8 cellular contexts compared by ENCODE assay signal in genomic region chr1:156025873-156026272, GRCh38. TPM values are rescaled to one million over a fixed set of nuclear protein-coding genes. Genes with fewer than 3 reads are reported as not detected.
DNase-seq lines count a peak whose midpoint lies in the region; ATAC-seq and TF ChIP-seq lines count a peak whose summit lies in the region.

No MANE protein-coding gene starts in this region.

- H3K4me3 ChIP-seq in SU-DHL-6 (ENCODE audit: insufficient read depth, low read length, poor library complexity, severe bottlenecking) (no peak overlapping the region), colonic mucosa (no peak overlapping the region), mucosa of descending colon (no peak overlapping the region), uterus (no peak overlapping the region)

- H3F3A ChIP-seq in SU-DHL-6 (ENCODE audit: insufficient read depth) = peaks cover 4% of the 10 kb centered on the region; the same call in 1 of the 2 replicates

- ATAC-seq in mucosa of descending colon = peak; percentile 93

- H3K79me2 ChIP-seq in SU-DHL-6 (ENCODE audit: insufficient read depth, low read length) = no peaks in the 10 kb centered on the region

- DNase-seq in COR-L47 (lab: John Stamatoyannopoulos, UW) (peak; percentile 17), HuH-7.5 (ENCODE audit: low spot score) (peak; percentile 80), colonic mucosa (peak; percentile 23), mucosa of descending colon (peak in 2 of 3 donors; percentile 37 to 57), hippocampal formation (lab: John Stamatoyannopoulos, UW) (no peak), LoVo (ENCODE audit: low spot score) (no peak), uterus (no peak)

- H2AFZ ChIP-seq in SU-DHL-6 (ENCODE audit: low read depth, low read length, severe bottlenecking) = no peak overlapping the region

- no peaks in the 10 kb centered on the region for H4K20me1 ChIP-seq in SU-DHL-6 (ENCODE audit: low read depth, low read length)

- H3K9ac ChIP-seq in SU-DHL-6 (ENCODE audit: low read length) = no peak overlapping the region
- H3K9ac ChIP-seq in colonic mucosa (ENCODE audit: low read depth in 2 of 2, low read length in 2 of 2) = no peak overlapping the region

- no peak overlapping the region for H3K27ac ChIP-seq in SU-DHL-6 (ENCODE audit: low read depth, low read length)
- no peak overlapping the region for H3K27ac ChIP-seq in colonic mucosa
- no peak overlapping the region for H3K27ac ChIP-seq in uterus

- no peak for TF ChIP-seq POLR2A in uterus (IDR thresholded peaks at IDR 0.05)

- H3K4me1 ChIP-seq in colonic mucosa (no peaks in the 10 kb centered on the region), mucosa of descending colon (ENCODE audit: low read depth) (no peaks in the 10 kb centered on the region), uterus (no peaks in the 10 kb centered on the region)

- no peaks in the 10 kb centered on the region for H3K9me2 ChIP-seq in SU-DHL-6 (replicated peaks; ENCODE audit: insufficient read depth, low read length)

- H3K4me2 ChIP-seq in SU-DHL-6 (ENCODE audit: low read depth, low read length, poor library complexity, severe bottlenecking) = no peak overlapping the region

- intact Hi-C loops in colonic mucosa (cut with DNase I) (no loop called here), mucosa of descending colon (cut with DNase I, micrococcal nuclease) (no loop called here), uterus (cut with DNase I; ENCODE audit: low total_unique reads) (no loop called here)

- no peaks in the 10 kb centered on the region for H3K27me3 ChIP-seq in SU-DHL-6 (ENCODE audit: low read length)
- H3K27me3 ChIP-seq in colonic mucosa = no peaks in the 10 kb centered on the region
- no peaks in the 10 kb centered on the region for H3K27me3 ChIP-seq in uterus

- H3K36me3 ChIP-seq in SU-DHL-6 (ENCODE audit: low read length) (no peaks in the 10 kb centered on the region), colonic mucosa (no peaks in the 10 kb centered on the region), mucosa of descending colon (ENCODE audit: low read depth) (no peaks in the 10 kb centered on the region), uterus (no peaks in the 10 kb centered on the region)

- peak; percentile 50 for TF ChIP-seq CTCF in SU-DHL-6 (IDR thresholded peaks at IDR 0.05; ENCODE audit: insufficient read depth, low read length, poor library complexity, severe bottlenecking)
- TF ChIP-seq CTCF in colonic mucosa (IDR thresholded peaks at IDR 0.05) = peak; percentile 33
- TF ChIP-seq CTCF in mucosa of descending colon (IDR thresholded peaks at IDR 0.05) = peak; percentile 40
- TF ChIP-seq CTCF in uterus (IDR thresholded peaks at IDR 0.05) = peak in 1 of 4 experiments; percentile 11

- H3K9me3 ChIP-seq in SU-DHL-6 (ENCODE audit: insufficient read depth, low read length) (no peaks in the 10 kb centered on the region), colonic mucosa (no peaks in the 10 kb centered on the region), mucosa of descending colon (no peaks in the 10 kb centered on the region), uterus (no peaks in the 10 kb centered on the region)

RNA-seq across cellular contexts. Expression of gene SSR2, which starts 5.1 kb away (rescaled TPM):
- total RNA-seq in colonic mucosa = 100 to 1,000 TPM; 204 to 208 TPM
- 100 to 1,000 TPM; 144 to 203 (median 164) TPM for total RNA-seq in mucosa of descending colon
- 100 to 1,000 TPM in 3 of 4 donors, 10 to 100 TPM in 1; 97.6 to 474 (median 227) TPM for total RNA-seq in uterus

RNA-seq across cellular contexts. Expression of gene UBQLN4, which starts 27.7 kb away (rescaled TPM):
- 10 to 100 TPM; 23.2 to 43.4 TPM for total RNA-seq in colonic mucosa
- 10 to 100 TPM; 23.7 to 36.9 (median 23.9) TPM for total RNA-seq in mucosa of descending colon
- 10 to 100 TPM in 2 of 4 donors, 1 to 10 TPM in 2; 2.6 to 47.0 (median 12.8) TPM for total RNA-seq in uterus

RNA-seq across cellular contexts. Expression of gene LAMTOR2, which starts 28.7 kb away (rescaled TPM):
- total RNA-seq in colonic mucosa = 10 to 100 TPM; 69.4 to 83.9 TPM
- total RNA-seq in mucosa of descending colon = 10 to 100 TPM; 49.8 to 73.4 (median 60.7) TPM
- 10 to 100 TPM; 17.3 to 97.6 (median 38.1) TPM for total RNA-seq in uterus

RNA-seq across cellular contexts. Expression of gene RAB25, which starts 35.1 kb away (rescaled TPM):
- 100 to 1,000 TPM; 213 TPM for total RNA-seq in colonic mucosa
- total RNA-seq in mucosa of descending colon = 100 to 1,000 TPM in 2 of 3 donors, 10 to 100 TPM in 1; 85.1 to 242 (median 158) TPM
- 1 to 10 TPM in 2 of 4 donors, not detected in 2; 5.0 to 5.5 TPM for total RNA-seq in uterus

RNA-seq across cellular contexts. Expression of gene ARHGEF2, which starts 47.5 kb away (rescaled TPM):
- total RNA-seq in colonic mucosa = 10 to 100 TPM; 91.9 to 92.6 TPM
- total RNA-seq in mucosa of descending colon = 100 to 1,000 TPM in 1 of 3 donors, 10 to 100 TPM in 2; 79.7 to 132 (median 90.5) TPM
- total RNA-seq in uterus = 100 to 1,000 TPM in 1 of 4 donors, 10 to 100 TPM in 3; 59.4 to 178 (median 72.8) TPM

Comparison
In these comparisons a context has a peak if more than half of its experiments do, and no peak if none do; other contexts are left out.
1. DNase-seq: peak in COR-L47 (single experiment), HuH-7.5 (single experiment), colonic mucosa (single experiment) and mucosa of descending colon (2 of 3); none in hippocampal formation (0 of 2), LoVo (single experiment) and uterus (0 of 2).